ENCODE assay signal across 8 cellular contexts in the genomic region with DNA sequence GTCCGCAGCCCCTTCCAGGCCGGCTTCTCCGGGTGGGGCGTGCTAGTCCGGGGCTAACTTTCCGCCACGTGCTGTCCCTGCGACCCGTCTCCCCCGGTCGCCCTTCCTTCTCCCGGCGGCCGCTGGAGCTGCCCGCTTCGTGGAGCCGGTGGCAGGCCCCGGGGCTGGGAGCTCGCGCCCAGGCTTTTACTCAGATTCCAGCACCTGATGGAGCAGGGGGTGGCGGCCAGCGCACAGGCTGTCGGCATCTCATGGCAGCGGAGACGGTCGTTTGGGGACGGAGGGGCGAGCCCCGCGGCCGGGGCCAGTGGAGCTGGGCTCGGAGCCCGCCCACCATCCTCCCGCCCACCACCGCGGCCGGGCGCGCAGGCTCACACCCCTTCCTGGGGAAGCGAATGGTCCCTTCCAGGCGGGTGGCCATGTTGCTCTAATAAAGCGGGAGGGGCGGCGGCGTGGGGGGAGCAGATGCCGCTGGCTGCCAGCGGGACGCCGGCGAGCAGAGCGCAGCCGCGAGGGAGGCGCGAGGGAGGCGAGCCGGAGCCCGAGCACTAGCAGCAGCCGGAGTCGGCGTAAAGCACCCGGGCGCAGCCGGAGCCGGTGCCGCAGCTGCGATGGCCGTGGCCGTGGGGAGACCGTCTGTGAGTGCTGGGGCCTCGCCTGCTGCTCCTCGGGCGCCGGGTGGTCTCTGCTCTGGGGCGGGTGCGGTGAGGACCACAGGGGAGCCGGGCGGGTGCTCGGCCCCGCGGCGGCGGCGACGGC. TPM values are rescaled to one million over a fixed set of nuclear protein-coding genes. Genes with fewer than 3 reads are reported as not detected.
DNase-seq lines count a peak whose midpoint lies in the region; ATAC-seq and TF ChIP-seq lines count a peak whose summit lies in the region.

SEPTIN11 (plus strand) TSS at position 460 of the 759 bp plus-strand sequence; CDS start at position 612, 152 bp downstream.

- no peaks in the 10 kb centered on the region for H3K27me3 ChIP-seq in right lobe of liver

- peak; percentile 96 for TF ChIP-seq POLR2A in right lobe of liver (IDR thresholded peaks at IDR 0.05)

- ATAC-seq in GM19395 (IDR thresholded peaks at IDR 0.05; ENCODE audit: unreplicated experiment) (peak; percentile 68), HG03558 (IDR thresholded peaks at IDR 0.05; ENCODE audit: extremely low read depth, unreplicated experiment) (peak; percentile 44), right lobe of liver (peak; percentile 82 to 89 (median 86))

- DNase-seq in NCI-H774 (lab: John Stamatoyannopoulos, UW): peak; percentile 88
- DNase-seq in activated CD4-positive, alpha-beta T cell treated with anti-CD3 and anti-CD28 coated beads, Interleukin-2, amount 50 U/mL, for 48 hours: peak; percentile 77 to 82
- peak; percentile 97 for DNase-seq in dermis blood vessel endothelial cell
- peak; percentile 92 to 93 (median 92) for DNase-seq in right lobe of liver
- peak; percentile 84 for DNase-seq in stimulated activated CD4-positive, alpha-beta T cell treated with anti-CD3 and anti-CD28 coated beads, Interleukin-4, amount 100 ng/mL, for 24 hours

- H3K4me1 ChIP-seq in right lobe of liver: peaks cover 0 to 13% (median 2%) of the 10 kb centered on the region in 4 donors

- H3K36me3 ChIP-seq in right lobe of liver: no peaks in the 10 kb centered on the region

- H3K27ac ChIP-seq in C4-2B (peak within 1 kb of the TSS; percentile 83), right lobe of liver (peak within 1 kb of the TSS; percentile 56 to 92 (median 86))

- 0% methylated on average over 4 of the region's 85 CpGs for WGBS in right lobe of liver (ENCODE audit: insufficient coverage, low coverage, low lambda C conversion rate, missing lambda C conversion rate)

- intact Hi-C loops in right lobe of liver (cut with DNase I): no loop called here

- TF ChIP-seq CTCF in C4-2B (conservative IDR thresholded peaks at IDR 0.05): no peak
- peak in 1 of 4 donors; percentile 32 for TF ChIP-seq CTCF in right lobe of liver (IDR thresholded peaks at IDR 0.05)

- H3K4me3 ChIP-seq in right lobe of liver: peak within 1 kb of the TSS; percentile 75 to 87 (median 82)

- no peaks in the 10 kb centered on the region for H3K9me3 ChIP-seq in right lobe of liver

RNA-seq across cellular contexts. Expression of gene SEPTIN11, which starts in this region (rescaled TPM):
- total RNA-seq in dermis blood vessel endothelial cell (160 and 179 TPM in 2 replicates), right lobe of liver (100 to 1,000 TPM in 1 of 6 experiments, 10 to 100 TPM in 5; 33.4 to 116 (median 41.8) TPM)

Comparison
In these comparisons a context has a peak if more than half of its experiments do, and no peak if none do; other contexts are left out.
1. Peak in every context shown above with its lines: DNase-seq, ATAC-seq, H3K4me3 ChIP-seq and H3K27ac ChIP-seq.